In genomic region chr6:7697820-7698623, GRCh38 we compare ENCODE assay signal across 1 cellular context.
TF ChIP-seq lines count a peak whose summit lies in the region.

No MANE protein-coding gene starts in this region.

TF ChIP-seq in HepG2, 621 proteins besides CTCF, POLR2A, EP300 and RAD21 (continued from another document and continues in another):
- TF ChIP-seq HBP1 (CRISPR knock-in tag; IDR thresholded peaks at IDR 0.05; ENCODE audit: low read depth), result no peak
- TF ChIP-seq XRCC5 (optimal IDR thresholded peaks at IDR 0.05; ENCODE audit: low read length), result no peak
- no peak for TF ChIP-seq PAWR (CRISPR knock-in tag; IDR thresholded peaks at IDR 0.05; ENCODE audit: borderline replicate concordance)
- no peak for TF ChIP-seq ISX (CRISPR knock-in tag; conservative IDR thresholded peaks at IDR 0.05)
- no peak for TF ChIP-seq ZNF775 (CRISPR knock-in tag; IDR thresholded peaks at IDR 0.05; ENCODE audit: borderline replicate concordance)
- TF ChIP-seq FOXK1 (CRISPR knock-in tag; IDR thresholded peaks at IDR 0.05; ENCODE audit: borderline replicate concordance, low read depth), result peak; percentile 87; the same call in 1 of the 2 replicates
- no peak for TF ChIP-seq HNRNPLL (IDR thresholded peaks at IDR 0.05; ENCODE audit: low read depth, low read length, poor library complexity, severe bottlenecking)
- TF ChIP-seq RBFOX2 (IDR thresholded peaks at IDR 0.05; ENCODE audit: low read depth, low read length), result no peak
- no peak for TF ChIP-seq ZBTB40 (IDR thresholded peaks at IDR 0.05)
- no peak; the same call in 1 of the 2 replicates for TF ChIP-seq ZBTB40 (CRISPR knock-in tag; IDR thresholded peaks at IDR 0.05)
- no peak for TF ChIP-seq ZNF83 (CRISPR knock-in tag; IDR thresholded peaks at IDR 0.05; ENCODE audit: borderline replicate concordance)
- TF ChIP-seq ZFAT (CRISPR knock-in tag; conservative IDR thresholded peaks at IDR 0.05), result no peak
- TF ChIP-seq RARG (CRISPR knock-in tag; IDR thresholded peaks at IDR 0.05; ENCODE audit: low read depth), result no peak
- peak; percentile 11; the same call in 1 of the 2 replicates for TF ChIP-seq HDAC2 (CRISPR knock-in tag; IDR thresholded peaks at IDR 0.05)
- TF ChIP-seq IRF2 (CRISPR knock-in tag; IDR thresholded peaks at IDR 0.05), result no peak
- no peak for TF ChIP-seq TERF1 (CRISPR knock-in tag; IDR thresholded peaks at IDR 0.05)
- no peak for TF ChIP-seq DNMT1 (CRISPR knock-in tag; IDR thresholded peaks at IDR 0.05)
- no peak for TF ChIP-seq ZNF256 (CRISPR knock-in tag; conservative IDR thresholded peaks at IDR 0.05)
- no peak for TF ChIP-seq ZNF501 (CRISPR knock-in tag; IDR thresholded peaks at IDR 0.05)
- TF ChIP-seq CEBPZ (IDR thresholded peaks at IDR 0.05; ENCODE audit: low read length), result no peak
- no peak for TF ChIP-seq CAMTA2 (CRISPR knock-in tag; IDR thresholded peaks at IDR 0.05; ENCODE audit: borderline replicate concordance)
- no peak for TF ChIP-seq ZNF337 (CRISPR knock-in tag; IDR thresholded peaks at IDR 0.05; ENCODE audit: borderline replicate concordance, low read depth)
- no peak for TF ChIP-seq CREB1 (IDR thresholded peaks at IDR 0.05)
- TF ChIP-seq CREB1 (CRISPR knock-in tag; IDR thresholded peaks at IDR 0.05), result peak; percentile 75
- no peak for TF ChIP-seq POGK (CRISPR knock-in tag; conservative IDR thresholded peaks at IDR 0.05)
- no peak for TF ChIP-seq ZUFSP (CRISPR knock-in tag; IDR thresholded peaks at IDR 0.05; ENCODE audit: borderline replicate concordance)
- TF ChIP-seq ZNF772 (CRISPR knock-in tag; IDR thresholded peaks at IDR 0.05), result no peak
- TF ChIP-seq SOX5 (CRISPR knock-in tag; IDR thresholded peaks at IDR 0.05; ENCODE audit: borderline replicate concordance), result peak; percentile 64; the same call in 1 of the 2 replicates
- no peak for TF ChIP-seq POLR2AphosphoS5 (IDR thresholded peaks at IDR 0.05; ENCODE audit: low read depth, low read length)
- TF ChIP-seq TFDP1 (CRISPR knock-in tag; IDR thresholded peaks at IDR 0.05; ENCODE audit: borderline replicate concordance), result no peak
- peak; percentile 38; the same call in 1 of the 2 replicates for TF ChIP-seq ZNF317 (CRISPR knock-in tag; IDR thresholded peaks at IDR 0.05)
- TF ChIP-seq GFI1 (CRISPR knock-in tag; IDR thresholded peaks at IDR 0.05; ENCODE audit: borderline replicate concordance), result no peak
- TF ChIP-seq MAZ (IDR thresholded peaks at IDR 0.05; ENCODE audit: borderline replicate concordance, low read depth, low read length), result no peak
- peak; percentile 50; the same call in 1 of the 2 replicates for TF ChIP-seq MAZ (CRISPR knock-in tag; IDR thresholded peaks at IDR 0.05; ENCODE audit: low read depth)
- no peak for TF ChIP-seq SUZ12 (IDR thresholded peaks at IDR 0.05; ENCODE audit: low read depth, low read length)
- no peak for TF ChIP-seq ZNF460 (CRISPR knock-in tag; IDR thresholded peaks at IDR 0.05; ENCODE audit: borderline replicate concordance)
- TF ChIP-seq EEA1 (CRISPR knock-in tag; IDR thresholded peaks at IDR 0.05; ENCODE audit: borderline replicate concordance), result no peak
- no peak for TF ChIP-seq TP53 (CRISPR knock-in tag; conservative IDR thresholded peaks at IDR 0.05)
- TF ChIP-seq GTF2F1 (IDR thresholded peaks at IDR 0.05; ENCODE audit: low read length), result no peak
- TF ChIP-seq SP4 (CRISPR knock-in tag; IDR thresholded peaks at IDR 0.05), result no peak; the same call in 1 of the 2 replicates
- no peak for TF ChIP-seq ZNF670 (CRISPR knock-in tag; IDR thresholded peaks at IDR 0.05; ENCODE audit: borderline replicate concordance)
- TF ChIP-seq ZBTB43 (CRISPR knock-in tag; conservative IDR thresholded peaks at IDR 0.05), result no peak
